In the genomic region with DNA sequence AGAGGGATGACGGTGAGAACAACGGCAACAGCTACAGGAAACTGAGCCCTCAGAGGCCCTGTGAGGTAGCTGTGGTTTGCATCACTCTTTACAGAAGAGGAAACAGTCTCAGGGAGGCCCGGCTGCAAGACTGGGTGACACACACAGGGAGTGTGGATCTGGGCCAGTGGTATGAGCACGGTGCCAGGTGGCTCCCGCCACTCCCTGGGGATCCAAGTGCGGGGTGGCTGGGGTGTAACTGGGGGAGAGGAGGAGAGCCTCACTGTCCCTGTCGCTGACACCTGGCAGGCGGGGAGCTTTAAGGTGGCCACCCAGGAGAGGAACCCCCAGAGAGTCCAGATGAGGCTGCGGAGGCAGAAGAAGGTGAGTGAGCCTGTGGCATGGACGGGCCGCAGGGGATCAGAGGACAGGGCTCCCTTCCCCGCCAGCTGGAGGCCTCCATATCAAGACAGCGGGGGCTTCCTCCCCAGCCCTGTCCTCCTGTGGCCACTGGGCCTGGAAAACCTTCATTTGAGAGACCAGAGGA, we compare ENCODE assay signal across 9 cellular contexts. TPM values are rescaled to one million over a fixed set of nuclear protein-coding genes. Genes with fewer than 3 reads are reported as not detected.
A peak's percentile ranks its signal among the peaks of the same experiment; 100 is the strongest.
DNase-seq lines count a peak whose midpoint lies in the region; ATAC-seq and TF ChIP-seq lines count a peak whose summit lies in the region.
"Had no signal": no experiment of that assay in that cellular context is flagged by ENCODE, and none has a peak within 500 bp of the region (broad histone marks: within the 10 kb centered on the region; RNA-seq: fewer than 3 reads in every experiment).

No MANE protein-coding gene starts in this region.

- H3K4me1 ChIP-seq in mucosa of descending colon (ENCODE audit: low read depth) (no peaks in the 10 kb centered on the region), transverse colon (no peaks in the 10 kb centered on the region)

- peaks cover 46% of the 10 kb centered on the region for H3K4me1 Mint-ChIP-seq in activated T-cell treated with anti-CD3 and anti-CD28 coated beads, Interleukin-2, amount 50 U/mL, for 4 hours (ENCODE audit: low read depth)
- H3K4me1 Mint-ChIP-seq in glutamatergic neuron (ENCODE audit: low read depth, unreplicated experiment): peaks cover 9% of the 10 kb centered on the region

- peaks cover 41% of the 10 kb centered on the region for H3K36me3 Mint-ChIP-seq in activated T-cell treated with anti-CD3 and anti-CD28 coated beads, Interleukin-2, amount 50 U/mL, for 4 hours (ENCODE audit: insufficient read depth)
- H3K36me3 Mint-ChIP-seq in glutamatergic neuron (ENCODE audit: unreplicated experiment): peaks cover 2% of the 10 kb centered on the region

- WGBS in transverse colon (ENCODE audit: low coverage in 1 of 2), 2 donors: 71 to 100% methylated on average over 2 to 13 of the region's 13 CpGs

- H3K9me3 Mint-ChIP-seq in activated T-cell treated with anti-CD3 and anti-CD28 coated beads, Interleukin-2, amount 50 U/mL, for 4 hours: no peaks in the 10 kb centered on the region
- peaks cover 9% of the 10 kb centered on the region for H3K9me3 Mint-ChIP-seq in glutamatergic neuron (ENCODE audit: unreplicated experiment)

- peak; percentile 56 for TF ChIP-seq POLR2A in transverse colon (IDR thresholded peaks at IDR 0.05)

- H3K27ac ChIP-seq in KOPT-K1 (ENCODE audit: low read depth, low read length, poor library complexity, severe bottlenecking) (peak overlapping the region; percentile 98), transverse colon (peak overlapping the region; percentile 18 to 69 (median 41))
- H3K27ac ChIP-seq: 22Rv1 had no signal

- peak; percentile 40 for DNase-seq in NCI-H2107 treated with DMSO at 0.1 percent for 48 hours (lab: John Stamatoyannopoulos, UW; ENCODE audit: unreplicated experiment)
- no peak for DNase-seq in NCI-H2107 (lab: John Stamatoyannopoulos, UW)
- DNase-seq in activated T-cell treated with anti-CD3 and anti-CD28 coated beads, Interleukin-2, amount 50 U/mL, for 4 hours: peak; percentile 67
- DNase-seq in mucosa of descending colon: peak in 2 of 3 donors; percentile 52 to 74
- peak; percentile 52 for DNase-seq in transverse colon
- no peak for DNase-seq in glutamatergic neuron
- no peak for DNase-seq in ecto neural progenitor cell (ENCODE audit: low spot score)

- H3K4me3 ChIP-seq in mucosa of descending colon (no peak overlapping the region), transverse colon (peak overlapping the region in 1 of 4 donors; percentile 22)

- no peak for TF ChIP-seq EP300 in transverse colon (IDR thresholded peaks at IDR 0.05; ENCODE audit: low read depth)

- no peaks in the 10 kb centered on the region for H3K27me3 ChIP-seq in transverse colon

- peak overlapping the region; percentile 94 for H3K4me3 Mint-ChIP-seq in activated T-cell treated with anti-CD3 and anti-CD28 coated beads, Interleukin-2, amount 50 U/mL, for 4 hours
- H3K4me3 Mint-ChIP-seq in glutamatergic neuron (ENCODE audit: unreplicated experiment): no peak overlapping the region

- in situ Hi-C loops in transverse colon (cut with MboI; ENCODE audit: low pct_ligation_motif_present in 1 of 4, low pct_unique_long_range_greater_than_20kb in 1 of 4, low sequenced_read_pairs in 3 of 4): no loop called here

- H3K27me3 Mint-ChIP-seq in activated T-cell treated with anti-CD3 and anti-CD28 coated beads, Interleukin-2, amount 50 U/mL, for 4 hours (ENCODE audit: low read depth): no peaks in the 10 kb centered on the region
- H3K27me3 Mint-ChIP-seq in glutamatergic neuron (ENCODE audit: unreplicated experiment): peaks cover 6% of the 10 kb centered on the region

- intact Hi-C loops in mucosa of descending colon (cut with DNase I, micrococcal nuclease): no loop called here
- intact Hi-C loops in transverse colon (cut with DNase I; ENCODE audit: low total_unique reads): no loop called here

- H3K9me3 ChIP-seq in KOPT-K1 (ENCODE audit: insufficient read depth, low read length, poor library complexity, severe bottlenecking): peaks cover 6% of the 10 kb centered on the region
- H3K9me3 ChIP-seq in mucosa of descending colon: no peaks in the 10 kb centered on the region
- no peaks in the 10 kb centered on the region for H3K9me3 ChIP-seq in transverse colon

- no peak overlapping the region for H3K27ac Mint-ChIP-seq in glutamatergic neuron (ENCODE audit: unreplicated experiment)

- peak; percentile 99 for ATAC-seq in activated T-cell treated with anti-CD3 and anti-CD28 coated beads, Interleukin-2, amount 50 U/mL, for 4 hours
- peak; percentile 91 for ATAC-seq in mucosa of descending colon

- H3K36me3 ChIP-seq in KOPT-K1 (ENCODE audit: insufficient read depth, low read length) (peaks cover 73% of the 10 kb centered on the region), mucosa of descending colon (ENCODE audit: low read depth) (no peaks in the 10 kb centered on the region), transverse colon (peaks cover 0 to 33% (median 8%) of the 10 kb centered on the region in 4 donors)

- no peak for TF ChIP-seq CTCF in mucosa of descending colon (IDR thresholded peaks at IDR 0.05)
- TF ChIP-seq CTCF in transverse colon (IDR thresholded peaks at IDR 0.05): no peak
- no peak for TF ChIP-seq CTCF in glutamatergic neuron (IDR thresholded peaks at IDR 0.05; ENCODE audit: partially characterized antibody, unreplicated experiment)

RNA-seq across cellular contexts. Expression of a gene that starts 5.6 kb away (rescaled TPM):
- 1 to 10 TPM; 3.3 to 7.4 (median 4.1) TPM for total RNA-seq in activated T-cell treated with anti-CD3 and anti-CD28 coated beads, Interleukin-2, amount 50 U/mL, for 4 hours
- total RNA-seq in mucosa of descending colon (under 1 TPM in 2 of 3 donors, not detected in 1; 0.29 to 0.34 TPM), transverse colon (1 to 10 TPM in 1 of 4 donors, under 1 TPM in 1, not detected in 2; 0.82 to 1.1 TPM), glutamatergic neuron (ENCODE audit: unreplicated experiment) (not detected)

RNA-seq across cellular contexts. Expression of a gene that starts 54.5 kb away (rescaled TPM):
- 1 to 10 TPM; 2.3 to 3.0 (median 2.6) TPM for total RNA-seq in activated T-cell treated with anti-CD3 and anti-CD28 coated beads, Interleukin-2, amount 50 U/mL, for 4 hours
- 1 to 10 TPM; 3.4 to 7.5 (median 3.7) TPM for total RNA-seq in mucosa of descending colon
- total RNA-seq in transverse colon: 1 to 10 TPM; 2.7 to 7.5 (median 5.9) TPM
- 9.0 TPM for total RNA-seq in glutamatergic neuron (ENCODE audit: unreplicated experiment)

RNA-seq across cellular contexts. Expression of a gene that starts 57.8 kb away (rescaled TPM):
- not detected for total RNA-seq in activated T-cell treated with anti-CD3 and anti-CD28 coated beads, Interleukin-2, amount 50 U/mL, for 4 hours
- total RNA-seq in mucosa of descending colon (1 to 10 TPM in 2 of 3 donors, under 1 TPM in 1; 0.79 to 1.8 (median 1.2) TPM), transverse colon (1 to 10 TPM in 2 of 4 donors, not detected in 2; 2.6 to 5.4 TPM), glutamatergic neuron (ENCODE audit: unreplicated experiment) (not detected)

Comparison
In these comparisons a context has a peak if more than half of its experiments do, and no peak if none do; other contexts are left out.
1. DNase-seq: peak in NCI-H2107 treated with DMSO at 0.1 percent for 48 hours (single experiment), activated T-cell treated with anti-CD3 and anti-CD28 coated beads, Interleukin-2, amount 50 U/mL, for 4 hours (single experiment), mucosa of descending colon (2 of 3) and transverse colon (single experiment); none in NCI-H2107 (single experiment), glutamatergic neuron (single experiment) and ecto neural progenitor cell (single experiment).